In genomic region chr20:61619751-61620150, GRCh38 we compare ENCODE assay signal across 20 cellular contexts.
A peak's percentile ranks its signal among the peaks of the same experiment; 100 is the strongest.
DNase-seq lines count a peak whose midpoint lies in the region; TF ChIP-seq lines count a peak whose summit lies in the region.
"Had no signal": no experiment of that assay in that cellular context is flagged by ENCODE, and none has a peak within 500 bp of the region (broad histone marks: within the 10 kb centered on the region; RNA-seq: fewer than 3 reads in every experiment).

No MANE protein-coding gene starts in this region.

- DNase-seq in head of caudate nucleus = peak in 22 of 42 donors; percentile 17 to 83 (median 44)
- peak; percentile 11 for DNase-seq in occipital lobe (lab: John Stamatoyannopoulos, UW)
- peak; percentile 39 for DNase-seq in superior temporal gyrus (ENCODE audit: extremely low spot score)
- no peak for DNase-seq in ascending aorta (ENCODE audit: low spot score in 2 of 2)
- DNase-seq in EL = no peak
- no peak for DNase-seq in NCI-H1417 (lab: John Stamatoyannopoulos, UW)
- DNase-seq: 8988T; ACHN; AML-193; Calu3; CD4-positive, alpha-beta memory T cell; COR-L47; DMS53; DMS79 treated with DMSO at 0.1 percent for 48 hours; GOT3; H7; HCEC 1CT had no signal

- no peak overlapping the region for H3K4me3 ChIP-seq in ascending aorta
- H3K4me3 ChIP-seq: A549, GM12878 had no signal

- H3K36me3 ChIP-seq in ascending aorta = no peaks in the 10 kb centered on the region

- intact Hi-C loops in head of caudate nucleus (cut with DNase I) (no loop called here), ascending aorta (cut with DNase I) (no loop called here)

- H3K4me1 ChIP-seq in ascending aorta = no peaks in the 10 kb centered on the region
- H3K4me1 ChIP-seq: A549 had no signal

- H3K27ac ChIP-seq in VCaP = peak overlapping the region; percentile 96
- H3K27ac ChIP-seq in ascending aorta = no peak overlapping the region
- H3K27ac ChIP-seq: A549 had no signal

- H3K27me3 ChIP-seq in ascending aorta = no peaks in the 10 kb centered on the region

- TF ChIP-seq CTCF in VCaP (conservative IDR thresholded peaks at IDR 0.05) (no peak), ascending aorta (IDR thresholded peaks at IDR 0.05) (no peak)

- H3K9me3 ChIP-seq in ascending aorta = no peaks in the 10 kb centered on the region
- H3K9me3 ChIP-seq: A549 had no signal

Comparison
In these comparisons a context has a peak if more than half of its experiments do, and no peak if none do; other contexts are left out.
1. DNase-seq: peak in head of caudate nucleus (22 of 42), occipital lobe (single experiment) and superior temporal gyrus (single experiment); none in ascending aorta (0 of 2), EL (single experiment) and NCI-H1417 (0 of 3).